2 cellular contexts compared by ENCODE assay signal in genomic region chr1:117976381-117976780, GRCh38.
TF ChIP-seq lines count a peak whose summit lies in the region.

No MANE protein-coding gene starts in this region.

TF ChIP-seq in GM23338, 12 proteins besides CTCF, POLR2A, EP300 and RAD21:
- TF ChIP-seq NANOG (IDR thresholded peaks at IDR 0.05; ENCODE audit: borderline replicate concordance) = no peak
- TF ChIP-seq POLR2AphosphoS5 (IDR thresholded peaks at IDR 0.05; ENCODE audit: low read depth) = no peak
- no peak for TF ChIP-seq ZNF114 (CRISPR knock-in tag; IDR thresholded peaks at IDR 0.05)
- TF ChIP-seq CREB1 (CRISPR knock-in tag; IDR thresholded peaks at IDR 0.05; ENCODE audit: low read depth) = no peak
- TF ChIP-seq JUNB (IDR thresholded peaks at IDR 0.05; ENCODE audit: unreplicated experiment) = no peak
- TF ChIP-seq, protein P1, sequence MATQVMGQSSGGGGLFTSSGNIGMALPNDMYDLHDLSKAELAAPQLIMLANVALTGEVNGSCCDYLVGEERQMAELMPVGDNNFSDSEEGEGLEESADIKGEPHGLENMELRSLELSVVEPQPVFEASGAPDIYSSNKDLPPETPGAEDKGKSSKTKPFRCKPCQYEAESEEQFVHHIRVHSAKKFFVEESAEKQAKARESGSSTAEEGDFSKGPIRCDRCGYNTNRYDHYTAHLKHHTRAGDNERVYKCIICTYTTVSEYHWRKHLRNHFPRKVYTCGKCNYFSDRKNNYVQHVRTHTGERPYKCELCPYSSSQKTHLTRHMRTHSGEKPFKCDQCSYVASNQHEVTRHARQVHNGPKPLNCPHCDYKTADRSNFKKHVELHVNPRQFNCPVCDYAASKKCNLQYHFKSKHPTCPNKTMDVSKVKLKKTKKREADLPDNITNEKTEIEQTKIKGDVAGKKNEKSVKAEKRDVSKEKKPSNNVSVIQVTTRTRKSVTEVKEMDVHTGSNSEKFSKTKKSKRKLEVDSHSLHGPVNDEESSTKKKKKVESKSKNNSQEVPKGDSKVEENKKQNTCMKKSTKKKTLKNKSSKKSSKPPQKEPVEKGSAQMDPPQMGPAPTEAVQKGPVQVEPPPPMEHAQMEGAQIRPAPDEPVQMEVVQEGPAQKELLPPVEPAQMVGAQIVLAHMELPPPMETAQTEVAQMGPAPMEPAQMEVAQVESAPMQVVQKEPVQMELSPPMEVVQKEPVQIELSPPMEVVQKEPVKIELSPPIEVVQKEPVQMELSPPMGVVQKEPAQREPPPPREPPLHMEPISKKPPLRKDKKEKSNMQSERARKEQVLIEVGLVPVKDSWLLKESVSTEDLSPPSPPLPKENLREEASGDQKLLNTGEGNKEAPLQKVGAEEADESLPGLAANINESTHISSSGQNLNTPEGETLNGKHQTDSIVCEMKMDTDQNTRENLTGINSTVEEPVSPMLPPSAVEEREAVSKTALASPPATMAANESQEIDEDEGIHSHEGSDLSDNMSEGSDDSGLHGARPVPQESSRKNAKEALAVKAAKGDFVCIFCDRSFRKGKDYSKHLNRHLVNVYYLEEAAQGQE (IDR thresholded peaks at IDR 0.05; ENCODE audit: unreplicated experiment) = no peak
- no peak for TF ChIP-seq EZH2 (IDR thresholded peaks at IDR 0.05; ENCODE audit: low read depth, unreplicated experiment)
- TF ChIP-seq ZNF462 (CRISPR knock-in tag; IDR thresholded peaks at IDR 0.05) = no peak
- TF ChIP-seq EZH2phosphoT487 (IDR thresholded peaks at IDR 0.05; ENCODE audit: unreplicated experiment) = no peak

TF ChIP-seq in H1, 55 proteins besides CTCF, POLR2A, EP300 and RAD21:
- TF ChIP-seq, protein P2, sequence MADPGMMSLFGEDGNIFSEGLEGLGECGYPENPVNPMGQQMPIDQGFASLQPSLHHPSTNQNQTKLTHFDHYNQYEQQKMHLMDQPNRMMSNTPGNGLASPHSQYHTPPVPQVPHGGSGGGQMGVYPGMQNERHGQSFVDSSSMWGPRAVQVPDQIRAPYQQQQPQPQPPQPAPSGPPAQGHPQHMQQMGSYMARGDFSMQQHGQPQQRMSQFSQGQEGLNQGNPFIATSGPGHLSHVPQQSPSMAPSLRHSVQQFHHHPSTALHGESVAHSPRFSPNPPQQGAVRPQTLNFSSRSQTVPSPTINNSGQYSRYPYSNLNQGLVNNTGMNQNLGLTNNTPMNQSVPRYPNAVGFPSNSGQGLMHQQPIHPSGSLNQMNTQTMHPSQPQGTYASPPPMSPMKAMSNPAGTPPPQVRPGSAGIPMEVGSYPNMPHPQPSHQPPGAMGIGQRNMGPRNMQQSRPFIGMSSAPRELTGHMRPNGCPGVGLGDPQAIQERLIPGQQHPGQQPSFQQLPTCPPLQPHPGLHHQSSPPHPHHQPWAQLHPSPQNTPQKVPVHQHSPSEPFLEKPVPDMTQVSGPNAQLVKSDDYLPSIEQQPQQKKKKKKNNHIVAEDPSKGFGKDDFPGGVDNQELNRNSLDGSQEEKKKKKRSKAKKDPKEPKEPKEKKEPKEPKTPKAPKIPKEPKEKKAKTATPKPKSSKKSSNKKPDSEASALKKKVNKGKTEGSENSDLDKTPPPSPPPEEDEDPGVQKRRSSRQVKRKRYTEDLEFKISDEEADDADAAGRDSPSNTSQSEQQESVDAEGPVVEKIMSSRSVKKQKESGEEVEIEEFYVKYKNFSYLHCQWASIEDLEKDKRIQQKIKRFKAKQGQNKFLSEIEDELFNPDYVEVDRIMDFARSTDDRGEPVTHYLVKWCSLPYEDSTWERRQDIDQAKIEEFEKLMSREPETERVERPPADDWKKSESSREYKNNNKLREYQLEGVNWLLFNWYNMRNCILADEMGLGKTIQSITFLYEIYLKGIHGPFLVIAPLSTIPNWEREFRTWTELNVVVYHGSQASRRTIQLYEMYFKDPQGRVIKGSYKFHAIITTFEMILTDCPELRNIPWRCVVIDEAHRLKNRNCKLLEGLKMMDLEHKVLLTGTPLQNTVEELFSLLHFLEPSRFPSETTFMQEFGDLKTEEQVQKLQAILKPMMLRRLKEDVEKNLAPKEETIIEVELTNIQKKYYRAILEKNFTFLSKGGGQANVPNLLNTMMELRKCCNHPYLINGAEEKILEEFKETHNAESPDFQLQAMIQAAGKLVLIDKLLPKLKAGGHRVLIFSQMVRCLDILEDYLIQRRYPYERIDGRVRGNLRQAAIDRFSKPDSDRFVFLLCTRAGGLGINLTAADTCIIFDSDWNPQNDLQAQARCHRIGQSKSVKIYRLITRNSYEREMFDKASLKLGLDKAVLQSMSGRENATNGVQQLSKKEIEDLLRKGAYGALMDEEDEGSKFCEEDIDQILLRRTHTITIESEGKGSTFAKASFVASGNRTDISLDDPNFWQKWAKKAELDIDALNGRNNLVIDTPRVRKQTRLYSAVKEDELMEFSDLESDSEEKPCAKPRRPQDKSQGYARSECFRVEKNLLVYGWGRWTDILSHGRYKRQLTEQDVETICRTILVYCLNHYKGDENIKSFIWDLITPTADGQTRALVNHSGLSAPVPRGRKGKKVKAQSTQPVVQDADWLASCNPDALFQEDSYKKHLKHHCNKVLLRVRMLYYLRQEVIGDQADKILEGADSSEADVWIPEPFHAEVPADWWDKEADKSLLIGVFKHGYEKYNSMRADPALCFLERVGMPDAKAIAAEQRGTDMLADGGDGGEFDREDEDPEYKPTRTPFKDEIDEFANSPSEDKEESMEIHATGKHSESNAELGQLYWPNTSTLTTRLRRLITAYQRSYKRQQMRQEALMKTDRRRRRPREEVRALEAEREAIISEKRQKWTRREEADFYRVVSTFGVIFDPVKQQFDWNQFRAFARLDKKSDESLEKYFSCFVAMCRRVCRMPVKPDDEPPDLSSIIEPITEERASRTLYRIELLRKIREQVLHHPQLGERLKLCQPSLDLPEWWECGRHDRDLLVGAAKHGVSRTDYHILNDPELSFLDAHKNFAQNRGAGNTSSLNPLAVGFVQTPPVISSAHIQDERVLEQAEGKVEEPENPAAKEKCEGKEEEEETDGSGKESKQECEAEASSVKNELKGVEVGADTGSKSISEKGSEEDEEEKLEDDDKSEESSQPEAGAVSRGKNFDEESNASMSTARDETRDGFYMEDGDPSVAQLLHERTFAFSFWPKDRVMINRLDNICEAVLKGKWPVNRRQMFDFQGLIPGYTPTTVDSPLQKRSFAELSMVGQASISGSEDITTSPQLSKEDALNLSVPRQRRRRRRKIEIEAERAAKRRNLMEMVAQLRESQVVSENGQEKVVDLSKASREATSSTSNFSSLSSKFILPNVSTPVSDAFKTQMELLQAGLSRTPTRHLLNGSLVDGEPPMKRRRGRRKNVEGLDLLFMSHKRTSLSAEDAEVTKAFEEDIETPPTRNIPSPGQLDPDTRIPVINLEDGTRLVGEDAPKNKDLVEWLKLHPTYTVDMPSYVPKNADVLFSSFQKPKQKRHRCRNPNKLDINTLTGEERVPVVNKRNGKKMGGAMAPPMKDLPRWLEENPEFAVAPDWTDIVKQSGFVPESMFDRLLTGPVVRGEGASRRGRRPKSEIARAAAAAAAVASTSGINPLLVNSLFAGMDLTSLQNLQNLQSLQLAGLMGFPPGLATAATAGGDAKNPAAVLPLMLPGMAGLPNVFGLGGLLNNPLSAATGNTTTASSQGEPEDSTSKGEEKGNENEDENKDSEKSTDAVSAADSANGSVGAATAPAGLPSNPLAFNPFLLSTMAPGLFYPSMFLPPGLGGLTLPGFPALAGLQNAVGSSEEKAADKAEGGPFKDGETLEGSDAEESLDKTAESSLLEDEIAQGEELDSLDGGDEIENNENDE (IDR thresholded peaks at IDR 0.05; ENCODE audit: insufficient replicate concordance, low read length) = no peak
